ENCODE assay signal across 8 cellular contexts in the genomic region with DNA sequence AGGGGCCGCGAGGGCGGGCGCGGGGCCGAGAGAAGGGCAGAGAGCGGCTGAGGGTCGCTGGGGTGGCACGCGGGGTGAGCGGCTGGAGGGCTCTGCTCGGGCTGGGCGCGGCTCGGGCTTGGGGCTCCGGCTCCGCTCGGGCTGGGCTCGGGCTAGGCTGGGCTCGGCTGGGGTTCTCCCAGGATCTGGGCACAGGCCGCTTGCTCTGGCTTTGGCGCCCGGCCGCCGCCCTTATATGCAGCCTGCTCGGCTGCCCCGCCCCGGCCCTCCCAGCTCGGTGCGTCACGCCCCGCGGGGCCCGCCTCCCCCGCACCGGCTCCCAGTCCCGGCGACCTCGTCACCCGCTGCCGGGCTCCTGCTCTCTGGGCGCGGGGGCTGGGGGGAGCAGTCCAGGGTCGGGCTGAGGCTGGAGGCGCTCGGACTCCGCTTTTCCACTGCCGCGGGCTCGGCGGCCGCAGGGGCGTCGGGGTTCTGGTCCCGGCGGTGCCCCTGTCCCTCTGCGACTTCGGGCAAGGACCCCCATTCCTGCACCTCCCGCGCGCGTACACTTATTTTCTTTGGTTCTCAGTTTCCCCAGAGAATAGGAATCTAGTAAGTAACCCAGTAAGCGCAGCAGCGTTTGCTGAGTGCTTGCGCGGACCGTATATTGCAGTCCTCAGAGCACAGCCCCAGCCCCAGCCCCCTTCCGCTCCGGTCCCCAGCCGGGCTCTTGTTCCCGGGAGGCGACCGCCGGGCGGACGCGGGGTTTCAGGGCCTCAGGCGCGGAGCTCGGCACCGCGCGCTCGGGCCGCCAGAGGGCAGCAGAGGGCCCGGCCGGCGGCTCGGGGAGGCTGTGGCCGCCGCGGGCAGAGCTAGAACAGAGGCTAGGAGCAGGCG. TPM values are rescaled to one million over a fixed set of nuclear protein-coding genes. Genes with fewer than 3 reads are reported as not detected.
DNase-seq lines count a peak whose midpoint lies in the region; ATAC-seq and TF ChIP-seq lines count a peak whose summit lies in the region.

A gene with protein sequence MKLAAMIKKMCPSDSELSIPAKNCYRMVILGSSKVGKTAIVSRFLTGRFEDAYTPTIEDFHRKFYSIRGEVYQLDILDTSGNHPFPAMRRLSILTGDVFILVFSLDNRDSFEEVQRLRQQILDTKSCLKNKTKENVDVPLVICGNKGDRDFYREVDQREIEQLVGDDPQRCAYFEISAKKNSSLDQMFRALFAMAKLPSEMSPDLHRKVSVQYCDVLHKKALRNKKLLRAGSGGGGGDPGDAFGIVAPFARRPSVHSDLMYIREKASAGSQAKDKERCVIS (minus strand): TSS at position 207 of the 876 bp plus-strand sequence. CDS start 214 bp downstream, outside the sequence.

- H3K9ac ChIP-seq in HUES48 (ENCODE audit: low read depth, low read length) (no peak within 1 kb of the TSS; the same call in 1 of the 2 replicates), neural cell (ENCODE audit: low read length) (peak within 1 kb of the TSS; percentile 75)

- peak within 1 kb of the TSS; percentile 73 for H3K4me2 ChIP-seq in neural cell (ENCODE audit: low read length)

- peak; percentile 92 for TF ChIP-seq RAD21 in neural cell (conservative IDR thresholded peaks at IDR 0.05)

- peaks cover 36% of the 10 kb centered on the region for H3K4me1 ChIP-seq in HUES48 (ENCODE audit: control insufficient read depth, insufficient read depth, low read length)

- H3K9me3 ChIP-seq in HUES48 (ENCODE audit: control insufficient read depth, insufficient read depth, low read length) (no peaks in the 10 kb centered on the region), neural cell (ENCODE audit: low read length) (no peaks in the 10 kb centered on the region)

- peaks cover 11% of the 10 kb centered on the region for H3K79me2 ChIP-seq in neural cell (replicated peaks; ENCODE audit: insufficient read depth, low read length)

- ATAC-seq in GM19455 (IDR thresholded peaks at IDR 0.05; ENCODE audit: unreplicated experiment): peak; percentile 42
- peak; percentile 87 for ATAC-seq in stimulated activated naive CD8-positive, alpha-beta T cell treated with anti-CD3 and anti-CD28 coated beads, Interleukin-15, amount 100 ng/mL, for 72 hours

- H3K36me3 ChIP-seq in HUES48 (ENCODE audit: control insufficient read depth, insufficient read depth, low read length) (peaks cover 16% of the 10 kb centered on the region), neural cell (ENCODE audit: insufficient read depth, low read length) (no peaks in the 10 kb centered on the region)

- DNase-seq in C1 segment of cervical spinal cord (lab: John Stamatoyannopoulos, UW) (peak; percentile 42 to 91 (median 82)), RPMI7951 (ENCODE audit: low read depth) (peak; percentile 77), fibroblast of the conjunctiva (ENCODE audit: low read depth) (peak; percentile 69)
- peak; percentile 79 for DNase-seq in activated effector memory CD4-positive, alpha-beta T cell treated with Interleukin-2 at 50 U/mL for 16 hours
- peak; percentile 81 to 87 for DNase-seq in stimulated activated naive CD8-positive, alpha-beta T cell treated with anti-CD3 and anti-CD28 coated beads, Interleukin-15, amount 100 ng/mL, for 72 hours

- no peaks in the 10 kb centered on the region for H4K20me1 ChIP-seq in neural cell (ENCODE audit: insufficient read depth)

- H3K9me3 Mint-ChIP-seq in stimulated activated naive CD8-positive, alpha-beta T cell treated with anti-CD3 and anti-CD28 coated beads, Interleukin-15, amount 100 ng/mL, for 72 hours: no peaks in the 10 kb centered on the region

- H3F3A ChIP-seq in neural cell (ENCODE audit: insufficient read depth, low read length, poor library complexity, severe bottlenecking): no peaks in the 10 kb centered on the region

- H3K4me1 Mint-ChIP-seq in stimulated activated naive CD8-positive, alpha-beta T cell treated with anti-CD3 and anti-CD28 coated beads, Interleukin-15, amount 100 ng/mL, for 72 hours: peaks cover 22% of the 10 kb centered on the region

- peaks cover 18% of the 10 kb centered on the region for H3K27me3 Mint-ChIP-seq in stimulated activated naive CD8-positive, alpha-beta T cell treated with anti-CD3 and anti-CD28 coated beads, Interleukin-15, amount 100 ng/mL, for 72 hours

- peak within 1 kb of the TSS; percentile 79 to 83 for H3K4me3 Mint-ChIP-seq in stimulated activated naive CD8-positive, alpha-beta T cell treated with anti-CD3 and anti-CD28 coated beads, Interleukin-15, amount 100 ng/mL, for 72 hours

- H3K27me3 ChIP-seq in HUES48 (ENCODE audit: control insufficient read depth, insufficient read depth, low read length): peaks cover 24% of the 10 kb centered on the region
- H3K27me3 ChIP-seq in neural cell (ENCODE audit: insufficient read depth, low read depth, low read length): peaks cover 19% of the 10 kb centered on the region

- TF ChIP-seq CTCF in neural cell (IDR thresholded peaks at IDR 0.05; ENCODE audit: poor library complexity, severe bottlenecking): peak; percentile 95

- H3K4me3 ChIP-seq in HUES48 (ENCODE audit: low read depth, low read length): peak within 1 kb of the TSS; percentile 74
- H3K4me3 ChIP-seq in neural cell (ENCODE audit: low read length): peak within 1 kb of the TSS; percentile 78

- H2AFZ ChIP-seq in neural cell (ENCODE audit: low read depth, low read length): no peak within 1 kb of the TSS

- TF ChIP-seq EP300 in neural cell (conservative IDR thresholded peaks at IDR 0.05; ENCODE audit: poor library complexity, severe bottlenecking): peak; percentile 36

- no peaks in the 10 kb centered on the region for H3K9me2 ChIP-seq in neural cell (ENCODE audit: insufficient read depth, low read length)

- H3K27ac Mint-ChIP-seq in stimulated activated naive CD8-positive, alpha-beta T cell treated with anti-CD3 and anti-CD28 coated beads, Interleukin-15, amount 100 ng/mL, for 72 hours: peak within 1 kb of the TSS in 1 of 2 donors; percentile 51

- H3K27ac ChIP-seq in HUES48 (ENCODE audit: low read depth, low read length) (peak within 1 kb of the TSS; percentile 59), neural cell (ENCODE audit: low read length) (peak within 1 kb of the TSS; percentile 86)

TF ChIP-seq in neural cell, 6 proteins besides CTCF, POLR2A, EP300 and RAD21:
- TF ChIP-seq MXI1 (conservative IDR thresholded peaks at IDR 0.05; ENCODE audit: poor library complexity, severe bottlenecking) (peak; percentile 28), TAF1 (IDR thresholded peaks at IDR 0.05; ENCODE audit: low read depth) (peak; percentile 41), EZH2 (IDR thresholded peaks at IDR 0.05; ENCODE audit: borderline replicate concordance, insufficient read depth, low read length, poor library complexity, severe bottlenecking) (no peak), POLR2AphosphoS5 (IDR thresholded peaks at IDR 0.05) (peak; percentile 90), SMC3 (conservative IDR thresholded peaks at IDR 0.05; ENCODE audit: poor library complexity) (peak; percentile 98)
- TF ChIP-seq, protein P1, sequence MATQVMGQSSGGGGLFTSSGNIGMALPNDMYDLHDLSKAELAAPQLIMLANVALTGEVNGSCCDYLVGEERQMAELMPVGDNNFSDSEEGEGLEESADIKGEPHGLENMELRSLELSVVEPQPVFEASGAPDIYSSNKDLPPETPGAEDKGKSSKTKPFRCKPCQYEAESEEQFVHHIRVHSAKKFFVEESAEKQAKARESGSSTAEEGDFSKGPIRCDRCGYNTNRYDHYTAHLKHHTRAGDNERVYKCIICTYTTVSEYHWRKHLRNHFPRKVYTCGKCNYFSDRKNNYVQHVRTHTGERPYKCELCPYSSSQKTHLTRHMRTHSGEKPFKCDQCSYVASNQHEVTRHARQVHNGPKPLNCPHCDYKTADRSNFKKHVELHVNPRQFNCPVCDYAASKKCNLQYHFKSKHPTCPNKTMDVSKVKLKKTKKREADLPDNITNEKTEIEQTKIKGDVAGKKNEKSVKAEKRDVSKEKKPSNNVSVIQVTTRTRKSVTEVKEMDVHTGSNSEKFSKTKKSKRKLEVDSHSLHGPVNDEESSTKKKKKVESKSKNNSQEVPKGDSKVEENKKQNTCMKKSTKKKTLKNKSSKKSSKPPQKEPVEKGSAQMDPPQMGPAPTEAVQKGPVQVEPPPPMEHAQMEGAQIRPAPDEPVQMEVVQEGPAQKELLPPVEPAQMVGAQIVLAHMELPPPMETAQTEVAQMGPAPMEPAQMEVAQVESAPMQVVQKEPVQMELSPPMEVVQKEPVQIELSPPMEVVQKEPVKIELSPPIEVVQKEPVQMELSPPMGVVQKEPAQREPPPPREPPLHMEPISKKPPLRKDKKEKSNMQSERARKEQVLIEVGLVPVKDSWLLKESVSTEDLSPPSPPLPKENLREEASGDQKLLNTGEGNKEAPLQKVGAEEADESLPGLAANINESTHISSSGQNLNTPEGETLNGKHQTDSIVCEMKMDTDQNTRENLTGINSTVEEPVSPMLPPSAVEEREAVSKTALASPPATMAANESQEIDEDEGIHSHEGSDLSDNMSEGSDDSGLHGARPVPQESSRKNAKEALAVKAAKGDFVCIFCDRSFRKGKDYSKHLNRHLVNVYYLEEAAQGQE (IDR thresholded peaks at IDR 0.05; ENCODE audit: borderline replicate concordance): no peak

RNA-seq across cellular contexts. Expression of the gene that starts here (rescaled TPM):
- not detected in 2 replicates for total RNA-seq in RPMI7951 (2014; rRNA removed; shearing (Covaris generic))
- 57.7 and 57.9 TPM in 2 replicates for polyA plus RNA-seq in neural cell
- polyA minus RNA-seq in neural cell: 78.2 and 78.3 TPM in 2 replicates

Comparison
In these comparisons a context has a peak if more than half of its experiments do, and no peak if none do; other contexts are left out.
1. Peak in every context shown above with its lines: DNase-seq, ATAC-seq, H3K4me3 ChIP-seq and H3K27ac ChIP-seq.
2. Peak in DNase-seq in RPMI7951; RNA of the gene not detected or under 1 TPM.